Comparison of ENCODE assay signal across 35 cellular contexts in the genomic region with DNA sequence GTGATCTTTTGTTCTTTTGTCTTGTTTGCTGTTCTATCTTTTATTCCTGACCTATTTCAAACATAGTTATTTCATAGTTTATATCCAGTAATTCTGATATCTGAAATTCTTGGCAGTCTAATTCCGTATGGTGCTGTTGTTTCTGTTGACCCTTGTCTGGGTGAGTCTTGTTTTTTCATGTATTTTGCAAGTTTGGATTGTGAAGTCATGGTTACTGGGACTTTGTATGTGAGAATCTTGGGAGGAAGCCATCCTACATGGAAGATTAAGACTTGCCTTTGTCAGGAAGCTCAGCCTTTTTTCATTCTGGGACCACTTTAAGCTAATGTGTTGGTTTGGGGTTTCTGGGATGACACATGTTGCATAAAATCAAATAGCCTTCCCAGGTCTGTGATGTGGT.
DNase-seq lines count a peak whose midpoint lies in the region; FAIRE-seq and TF ChIP-seq lines count a peak whose summit lies in the region.
"Had no signal": no experiment of that assay in that cellular context is flagged by ENCODE, and none has a peak within 500 bp of the region (broad histone marks: within the 10 kb centered on the region; RNA-seq: fewer than 3 reads in every experiment).

No MANE protein-coding gene starts in this region.

- H3K36me3 ChIP-seq in astrocyte (ENCODE audit: insufficient read depth, low read length), result no peaks in the 10 kb centered on the region
- no peaks in the 10 kb centered on the region for H3K36me3 ChIP-seq in H7 (replicated peaks; ENCODE audit: control insufficient read depth, insufficient read depth, low read length)
- H3K36me3 ChIP-seq: breast epithelium, colonic mucosa, gastroesophageal sphincter, ovary, thoracic aorta had no signal

- peaks cover 5% of the 10 kb centered on the region for H3K9me3 Mint-ChIP-seq in astrocyte (ENCODE audit: unreplicated experiment)
- H3K9me3 Mint-ChIP-seq: activated CD4-positive, alpha-beta memory T cell treated with anti-CD3 and anti-CD28 coated beads, Interleukin-2, amount 10 ng/mL, durations not matched to agents 7 days and 5 days; activated naive CD8-positive, alpha-beta T cell treated with anti-CD3 and anti-CD28 coated beads, Interleukin-2, amount 50 U/mL, for 24 hours had no signal

- peak; percentile 13 for DNase-seq in AG20443 (ENCODE audit: low spot score)
- peak; percentile 11 for DNase-seq in astrocyte (ENCODE audit: low read depth)
- DNase-seq in fibroblast of gingiva (ENCODE audit: low read depth), result peak; percentile 38
- peak; percentile 34 for DNase-seq in medulla oblongata (ENCODE audit: extremely low spot score)
- DNase-seq in H7, result no peak
- DNase-seq in NCI-H446 (lab: John Stamatoyannopoulos, UW), result no peak
- DNase-seq in hepatic stellate cell (ENCODE audit: low spot score), result no peak
- no peak for DNase-seq in NCI-H748 treated with DMSO at 0.1 percent for 48 hours (lab: John Stamatoyannopoulos, UW)
- DNase-seq: activated CD4-positive, alpha-beta memory T cell treated with anti-CD3 and anti-CD28 coated beads, Interleukin-2, amount 10 ng/mL, durations not matched to agents 7 days and 5 days; activated CD4-positive, alpha-beta T cell treated with anti-CD3 and anti-CD28 coated beads for 1 hour; activated CD8-positive, alpha-beta memory T cell treated with anti-CD3 and anti-CD28 coated beads, Interleukin-2, amount 50 U/mL, for 4 hours; activated naive CD4-positive, alpha-beta T cell; activated naive CD8-positive, alpha-beta T cell treated with anti-CD3 and anti-CD28 coated beads, Interleukin-2, amount 50 U/mL, for 24 hours; CD4-positive, alpha-beta memory T cell; colonic mucosa; effector CD8-positive, alpha-beta T cell; hypothalamus; mammary epithelial cell; NCI-H1417 treated with DMSO at 0.1 percent for 48 hours; NCI-H2029 treated with DMSO at 0.1 percent for 48 hours; NCI-H526 treated with DMSO at 0.1 percent for 48 hours; nephron progenitor cell; SIG-M5 had no signal

- FAIRE-seq in astrocyte (lab: Jason Lieb, UNC), result no peak
- FAIRE-seq: A549, D721Med, GM18507, urothelium cell line had no signal

- TF ChIP-seq CTCF in astrocyte (IDR thresholded peaks at IDR 0.05; ENCODE audit: insufficient read depth, low read depth, low read length), result no peak

- H4K20me1 ChIP-seq in astrocyte (ENCODE audit: insufficient read depth, low read length), result no peaks in the 10 kb centered on the region

- no peak overlapping the region for H3K27ac ChIP-seq in astrocyte (ENCODE audit: low read depth, low read length)
- H3K27ac ChIP-seq: A549, breast epithelium, colonic mucosa, epithelial cell of prostate, gastroesophageal sphincter, KMS-11, thoracic aorta had no signal

- H3K4me3 ChIP-seq in astrocyte (ENCODE audit: insufficient read depth, low read depth, low read length) (no peak overlapping the region), H7 (ENCODE audit: insufficient read depth, low read depth, low read length) (no peak overlapping the region)
- H3K4me3 ChIP-seq: A549, breast epithelium, colonic mucosa, gastroesophageal sphincter, ovary, smooth muscle cell, thoracic aorta had no signal

- no peaks in the 10 kb centered on the region for H3K27me3 ChIP-seq in astrocyte (ENCODE audit: insufficient read depth, low read length)
- no peaks in the 10 kb centered on the region for H3K27me3 ChIP-seq in H7 (ENCODE audit: control insufficient read depth, insufficient read depth, low read length)
- H3K27me3 ChIP-seq: breast epithelium, colonic mucosa, gastroesophageal sphincter, ovary had no signal

- no peaks in the 10 kb centered on the region for H3K4me1 ChIP-seq in astrocyte (ENCODE audit: insufficient read depth, low read length)
- H3K4me1 ChIP-seq: A549, breast epithelium, colonic mucosa, gastroesophageal sphincter had no signal

- H3K79me2 ChIP-seq in astrocyte (ENCODE audit: insufficient read depth, low read length), result no peaks in the 10 kb centered on the region

- no peaks in the 10 kb centered on the region for H3K4me1 Mint-ChIP-seq in astrocyte (ENCODE audit: low read depth, unreplicated experiment)
- H3K4me1 Mint-ChIP-seq: activated CD4-positive, alpha-beta memory T cell treated with anti-CD3 and anti-CD28 coated beads, Interleukin-2, amount 10 ng/mL, durations not matched to agents 7 days and 5 days; activated naive CD8-positive, alpha-beta T cell treated with anti-CD3 and anti-CD28 coated beads, Interleukin-2, amount 50 U/mL, for 24 hours; CD4-positive, alpha-beta memory T cell; nephron progenitor cell had no signal

- H3K27ac Mint-ChIP-seq in astrocyte (ENCODE audit: unreplicated experiment), result no peak overlapping the region
- H3K27ac Mint-ChIP-seq: activated CD4-positive, alpha-beta memory T cell treated with anti-CD3 and anti-CD28 coated beads, Interleukin-2, amount 10 ng/mL, durations not matched to agents 7 days and 5 days; activated naive CD8-positive, alpha-beta T cell treated with anti-CD3 and anti-CD28 coated beads, Interleukin-2, amount 50 U/mL, for 24 hours; CD4-positive, alpha-beta memory T cell; nephron progenitor cell; stimulated activated naive CD8-positive, alpha-beta T cell treated with anti-CD3 and anti-CD28 coated beads, Interleukin-15, Interleukin-2, amounts not matched to agents 100 ng/mL and 50 ng/mL, for 24 hours had no signal

- no peaks in the 10 kb centered on the region for H3K9me3 ChIP-seq in astrocyte (ENCODE audit: insufficient read depth, low read depth, low read length)
- H3K9me3 ChIP-seq: A549, breast epithelium, colonic mucosa, gastroesophageal sphincter, ovary, thoracic aorta had no signal

- no peak overlapping the region for H3K9ac ChIP-seq in astrocyte (ENCODE audit: low read length)
- H3K9ac ChIP-seq: KMS-11 had no signal

- no peaks in the 10 kb centered on the region for H3K36me3 Mint-ChIP-seq in astrocyte (ENCODE audit: low read depth, unreplicated experiment)
- H3K36me3 Mint-ChIP-seq: CD4-positive, alpha-beta memory T cell had no signal

- H2AFZ ChIP-seq in astrocyte (ENCODE audit: low read depth, low read length), result no peak overlapping the region

- no peaks in the 10 kb centered on the region for H3K27me3 Mint-ChIP-seq in astrocyte (ENCODE audit: low read depth, unreplicated experiment)
- H3K27me3 Mint-ChIP-seq: activated CD4-positive, alpha-beta memory T cell treated with anti-CD3 and anti-CD28 coated beads, Interleukin-2, amount 10 ng/mL, durations not matched to agents 7 days and 5 days; activated naive CD8-positive, alpha-beta T cell treated with anti-CD3 and anti-CD28 coated beads, Interleukin-2, amount 50 U/mL, for 24 hours; CD4-positive, alpha-beta memory T cell; stimulated activated naive CD8-positive, alpha-beta T cell treated with anti-CD3 and anti-CD28 coated beads, Interleukin-15, Interleukin-2, amounts not matched to agents 100 ng/mL and 50 ng/mL, for 24 hours had no signal

- H3K4me2 ChIP-seq in astrocyte (ENCODE audit: low read length), result no peak overlapping the region
- H3K4me2 ChIP-seq: A549, KMS-11, smooth muscle cell had no signal

- H3K4me3 Mint-ChIP-seq in astrocyte (ENCODE audit: unreplicated experiment), result no peak overlapping the region
- H3K4me3 Mint-ChIP-seq: activated CD4-positive, alpha-beta memory T cell treated with anti-CD3 and anti-CD28 coated beads, Interleukin-2, amount 10 ng/mL, durations not matched to agents 7 days and 5 days; activated naive CD8-positive, alpha-beta T cell treated with anti-CD3 and anti-CD28 coated beads, Interleukin-2, amount 50 U/mL, for 24 hours; CD4-positive, alpha-beta memory T cell; nephron progenitor cell; stimulated activated naive CD8-positive, alpha-beta T cell treated with anti-CD3 and anti-CD28 coated beads, Interleukin-15, Interleukin-2, amounts not matched to agents 100 ng/mL and 50 ng/mL, for 24 hours had no signal

Comparison
In these comparisons a context has a peak if more than half of its experiments do, and no peak if none do; other contexts are left out.
1. DNase-seq: peak in AG20443 (single experiment), astrocyte (single experiment), fibroblast of gingiva (single experiment) and medulla oblongata (single experiment); none in H7 (single experiment), NCI-H446 (0 of 2), hepatic stellate cell (single experiment) and NCI-H748 treated with DMSO at 0.1 percent for 48 hours (single experiment).